25 cellular contexts compared by ENCODE assay signal in genomic region chr11:1893581-1894359, GRCh38. TPM values are rescaled to one million over a fixed set of nuclear protein-coding genes. Genes with fewer than 3 reads are reported as not detected.
DNase-seq lines count a peak whose midpoint lies in the region; ATAC-seq and TF ChIP-seq lines count a peak whose summit lies in the region.
"Had no signal": no experiment of that assay in that cellular context is flagged by ENCODE, and none has a peak within 500 bp of the region (broad histone marks: within the 10 kb centered on the region; RNA-seq: fewer than 3 reads in every experiment).

No MANE protein-coding gene starts in this region.

- 80% methylated on average over 4 of the region's 5 CpGs for WGBS in mesenchymal stem cell

- H2BK12ac ChIP-seq in mesenchymal stem cell (ENCODE audit: low read length in 2 of 2), result no peak overlapping the region

- no peak overlapping the region for H2AFZ ChIP-seq in mesenchymal stem cell (ENCODE audit: low read depth, low read length)

- no peak overlapping the region for H3K4me2 ChIP-seq in mesenchymal stem cell (ENCODE audit: low read length, poor library complexity, severe bottlenecking)
- H3K4me2 ChIP-seq: KMS-11 had no signal

- H3K9me3 Mint-ChIP-seq in T-helper 2 cell treated with Interferon-gamma antibody and Interleukin-4, amounts not matched to agents 5 μg/mL and 100 μg/mL, for 36 hours, result no peaks in the 10 kb centered on the region
- H3K9me3 Mint-ChIP-seq in activated CD8-positive, alpha-beta T cell treated with anti-CD3 and anti-CD28 coated beads for 36 hours, result peaks cover 3% of the 10 kb centered on the region
- H3K9me3 Mint-ChIP-seq: activated naive CD4-positive, alpha-beta T cell treated with anti-CD3 and anti-CD28 coated beads for 36 hours had no signal

- H3K9me3 ChIP-seq in mesenchymal stem cell (ENCODE audit: control insufficient read depth, low read length), result no peaks in the 10 kb centered on the region
- H3K9me3 ChIP-seq: BE2C, gastrocnemius medialis, ovary, right atrium auricular region had no signal

- H3K4ac ChIP-seq in mesenchymal stem cell (ENCODE audit: low read depth in 1 of 2, low read length in 2 of 2), result no peak overlapping the region

- no peak overlapping the region for H2AK5ac ChIP-seq in mesenchymal stem cell (ENCODE audit: low read length, severe bottlenecking)

- H3K4me1 ChIP-seq in mesenchymal stem cell (ENCODE audit: control insufficient read depth, insufficient read depth, low read depth, low read length), result no peaks in the 10 kb centered on the region
- H3K4me1 ChIP-seq: BE2C, right atrium auricular region had no signal

- DNase-seq in T-helper 2 cell treated with Interferon-gamma antibody and Interleukin-4, amounts not matched to agents 5 μg/mL and 100 μg/mL, for 36 hours (ENCODE audit: low spot score), result no peak
- DNase-seq in T-helper 2 cell (no peak), mesenchymal stem cell (peak; percentile 34), OCI-M1 (lab: John Stamatoyannopoulos, UW) (no peak), iPS-NIHi11 (ENCODE audit: low spot score) (no peak)
- no peak for DNase-seq in activated CD8-positive, alpha-beta T cell treated with anti-CD3 and anti-CD28 coated beads for 36 hours
- DNase-seq: activated CD4-positive, alpha-beta T cell treated with anti-CD3 and anti-CD28 coated beads, Interleukin-2, amount 50 U/mL, for 4 hours; activated naive CD4-positive, alpha-beta T cell treated with anti-CD3 and anti-CD28 coated beads for 36 hours; BE2C; effector memory CD4-positive, alpha-beta T cell; gastrocnemius medialis; mammary epithelial cell; NCI-H187; SIG-M5; stimulated activated CD4-positive, alpha-beta T cell treated with anti-CD3 and anti-CD28 coated beads, Interleukin-12 subunit alpha, Interleukin-12 subunit beta, amount 100 ng/mL, for 4 hours; substantia nigra; WERI-Rb-1 had no signal

- no peak overlapping the region for H3K9ac ChIP-seq in mesenchymal stem cell (ENCODE audit: low read length)
- H3K9ac ChIP-seq: KMS-11 had no signal

- intact Hi-C loops in activated CD8-positive, alpha-beta T cell treated with anti-CD3 and anti-CD28 coated beads for 36 hours (cut with micrococcal nuclease), result loop anchor here (1.0 kb wide), 1 partner anchor 23 kb away; no protein-coding TSS in a partner anchor

- no peak overlapping the region for H3K27ac ChIP-seq in mesenchymal stem cell (ENCODE audit: low read length, poor library complexity, severe bottlenecking)
- H3K27ac ChIP-seq: KMS-11, ovary, right atrium auricular region, WERI-Rb-1 had no signal

- H2BK15ac ChIP-seq in mesenchymal stem cell (ENCODE audit: low read depth, poor library complexity, severe bottlenecking), result no peak overlapping the region

- no peak for ATAC-seq in activated CD8-positive, alpha-beta T cell treated with anti-CD3 and anti-CD28 coated beads for 36 hours
- ATAC-seq: esophagus mucosa, gastrocnemius medialis had no signal

- H3K27me3 ChIP-seq in mesenchymal stem cell (ENCODE audit: control insufficient read depth in 1 of 2, insufficient read depth in 1 of 2, low read length in 2 of 2), result peaks cover 20 to 23% of the 10 kb centered on the region in 2 experiments
- H3K27me3 ChIP-seq: BE2C, gastrocnemius medialis, ovary, right atrium auricular region had no signal

- H3K4me3 Mint-ChIP-seq in T-helper 2 cell treated with Interferon-gamma antibody and Interleukin-4, amounts not matched to agents 5 μg/mL and 100 μg/mL, for 36 hours, result no peak overlapping the region
- peak overlapping the region; percentile 18 for H3K4me3 Mint-ChIP-seq in activated CD8-positive, alpha-beta T cell treated with anti-CD3 and anti-CD28 coated beads for 36 hours
- H3K4me3 Mint-ChIP-seq: activated naive CD4-positive, alpha-beta T cell treated with anti-CD3 and anti-CD28 coated beads for 36 hours had no signal

- H3K14ac ChIP-seq in mesenchymal stem cell (ENCODE audit: low read length in 2 of 2), result peak overlapping the region in 1 of 2 experiments; percentile 14

- H3K36me3 Mint-ChIP-seq in T-helper 2 cell treated with Interferon-gamma antibody and Interleukin-4, amounts not matched to agents 5 μg/mL and 100 μg/mL, for 36 hours (ENCODE audit: low read depth), result peaks cover 25% of the 10 kb centered on the region
- peaks cover 34% of the 10 kb centered on the region for H3K36me3 Mint-ChIP-seq in activated CD8-positive, alpha-beta T cell treated with anti-CD3 and anti-CD28 coated beads for 36 hours (ENCODE audit: low read depth)

- H3K36me3 ChIP-seq in mesenchymal stem cell (ENCODE audit: control insufficient read depth in 1 of 2, insufficient read depth in 2 of 2, low read depth in 1 of 2, low read length in 2 of 2), result peaks cover 3 to 9% of the 10 kb centered on the region in 2 experiments
- H3K36me3 ChIP-seq: BE2C, gastrocnemius medialis, ovary, right atrium auricular region, WERI-Rb-1 had no signal

- H3K4me1 Mint-ChIP-seq in T-helper 2 cell treated with Interferon-gamma antibody and Interleukin-4, amounts not matched to agents 5 μg/mL and 100 μg/mL, for 36 hours (ENCODE audit: low read depth), result peaks cover 8% of the 10 kb centered on the region
- peaks cover 32% of the 10 kb centered on the region for H3K4me1 Mint-ChIP-seq in activated CD8-positive, alpha-beta T cell treated with anti-CD3 and anti-CD28 coated beads for 36 hours (ENCODE audit: low read depth)

- POLR2A ChIA-PET in activated CD8-positive, alpha-beta T cell treated with anti-CD3 and anti-CD28 coated beads for 36 hours (lab: Charles Lee), result no interaction called here

- H2BK5ac ChIP-seq in mesenchymal stem cell (ENCODE audit: low read depth, low read length, poor library complexity, severe bottlenecking), result no peak overlapping the region

- H3K27me3 Mint-ChIP-seq in T-helper 2 cell treated with Interferon-gamma antibody and Interleukin-4, amounts not matched to agents 5 μg/mL and 100 μg/mL, for 36 hours (ENCODE audit: low read depth), result peaks cover 23% of the 10 kb centered on the region
- H3K27me3 Mint-ChIP-seq in activated CD8-positive, alpha-beta T cell treated with anti-CD3 and anti-CD28 coated beads for 36 hours, result peaks cover 13% of the 10 kb centered on the region

- no peak overlapping the region for H4K8ac ChIP-seq in mesenchymal stem cell (ENCODE audit: low read length)

- H3K79me1 ChIP-seq in mesenchymal stem cell (replicated peaks; ENCODE audit: low read length, poor library complexity, severe bottlenecking), result no peaks in the 10 kb centered on the region

- no peak for TF ChIP-seq CTCF in activated CD8-positive, alpha-beta T cell treated with anti-CD3 and anti-CD28 coated beads for 36 hours (IDR thresholded peaks at IDR 0.05)

- H2BK120ac ChIP-seq in mesenchymal stem cell (ENCODE audit: low read depth, low read length), result no peak overlapping the region

- CTCF ChIA-PET in activated CD8-positive, alpha-beta T cell treated with anti-CD3 and anti-CD28 coated beads for 36 hours (lab: Charles Lee), result no interaction called here

- H3K18ac ChIP-seq in mesenchymal stem cell (ENCODE audit: low read depth in 1 of 2, low read length in 2 of 2), result no peak overlapping the region

- H4K91ac ChIP-seq in mesenchymal stem cell (ENCODE audit: low read length), result no peak overlapping the region

- H3K27ac Mint-ChIP-seq in T-helper 2 cell treated with Interferon-gamma antibody and Interleukin-4, amounts not matched to agents 5 μg/mL and 100 μg/mL, for 36 hours, result peak overlapping the region; percentile 72
- H3K27ac Mint-ChIP-seq in activated CD8-positive, alpha-beta T cell treated with anti-CD3 and anti-CD28 coated beads for 36 hours, result no peak overlapping the region
- H3K27ac Mint-ChIP-seq: activated naive CD4-positive, alpha-beta T cell treated with anti-CD3 and anti-CD28 coated beads for 36 hours had no signal

- H3K4me3 ChIP-seq in mesenchymal stem cell (ENCODE audit: insufficient read depth in 1 of 2, low read depth in 1 of 2, low read length in 2 of 2), result no peak overlapping the region
- H3K4me3 ChIP-seq: ovary, right atrium auricular region had no signal

- no peak overlapping the region for H3K23ac ChIP-seq in mesenchymal stem cell (ENCODE audit: low read length in 2 of 2)

RNA-seq across cellular contexts. Expression of gene PRR33, which starts 2.1 kb away (rescaled TPM):
- total RNA-seq in activated CD8-positive, alpha-beta T cell treated with anti-CD3 and anti-CD28 coated beads for 36 hours, result under 1 TPM; 0.16 to 0.20 TPM
- polyA plus RNA-seq in mesenchymal stem cell (2013, experiment 1 of 2), result not detected
- polyA plus RNA-seq in mesenchymal stem cell (2013, experiment 2 of 2), result not detected
- total RNA-seq: A172; chondrocyte; esophagus mucosa; kidney epithelial cell; mammary epithelial cell; ovary; T-helper 1 cell treated with Interleukin-12 subunit alpha and Interleukin-12 subunit beta and Interleukin-4 antibody, amounts not matched to agents 30 ng/mL and 1 ng/mL, for 36 hours had no signal
- polyA plus RNA-seq: mammary epithelial cell had no signal

RNA-seq across cellular contexts. Expression of gene TNNT3, which starts 25.7 kb away (rescaled TPM):
- total RNA-seq in activated CD8-positive, alpha-beta T cell treated with anti-CD3 and anti-CD28 coated beads for 36 hours, result 1 to 10 TPM; 4.9 to 5.4 TPM
- polyA plus RNA-seq in mesenchymal stem cell (2013, experiment 1 of 2), result not detected
- polyA plus RNA-seq in mesenchymal stem cell (2013, experiment 2 of 2), result not detected
- total RNA-seq: A172, kidney epithelial cell, mammary epithelial cell had no signal
- polyA plus RNA-seq: mammary epithelial cell had no signal

RNA-seq across cellular contexts. Expression of gene LSP1, which starts 40.9 kb away (rescaled TPM):
- total RNA-seq in activated CD8-positive, alpha-beta T cell treated with anti-CD3 and anti-CD28 coated beads for 36 hours, result 100 to 1,000 TPM; 247 to 251 TPM
- polyA plus RNA-seq in mesenchymal stem cell (2013, experiment 1 of 2), result 1.3 TPM
- 1.3 TPM for polyA plus RNA-seq in mesenchymal stem cell (2013, experiment 2 of 2)
- total RNA-seq: kidney epithelial cell had no signal
- polyA plus RNA-seq: mammary epithelial cell had no signal

RNA-seq across cellular contexts. Expression of gene MRPL23, which starts 53.4 kb away (rescaled TPM):
- 100 to 1,000 TPM; 134 to 145 TPM for total RNA-seq in activated CD8-positive, alpha-beta T cell treated with anti-CD3 and anti-CD28 coated beads for 36 hours
- 100 TPM for polyA plus RNA-seq in mesenchymal stem cell (2013, experiment 1 of 2)
- polyA plus RNA-seq in mesenchymal stem cell (2013, experiment 2 of 2), result 102 TPM

RNA-seq across cellular contexts. Expression of gene TNNI2, which starts 55.0 kb away (rescaled TPM):
- total RNA-seq in activated CD8-positive, alpha-beta T cell treated with anti-CD3 and anti-CD28 coated beads for 36 hours, result under 1 TPM in 1 of 2 experiments, not detected in 1; 0.92 TPM
- not detected for polyA plus RNA-seq in mesenchymal stem cell (2013, experiment 1 of 2)
- 0.07 TPM for polyA plus RNA-seq in mesenchymal stem cell (2013, experiment 2 of 2)
- total RNA-seq: A172; activated naive CD4-positive, alpha-beta T cell treated with anti-CD3 and anti-CD28 coated beads for 36 hours; kidney epithelial cell; right atrium auricular region; T-helper 1 cell treated with Interleukin-12 subunit alpha and Interleukin-12 subunit beta and Interleukin-4 antibody, amounts not matched to agents 30 ng/mL and 1 ng/mL, for 36 hours had no signal
